Comparison of ENCODE assay signal across 20 cellular contexts in genomic region chr9:136798708-136799078, GRCh38. TPM values are rescaled to one million over a fixed set of nuclear protein-coding genes. Genes with fewer than 3 reads are reported as not detected.
DNase-seq lines count a peak whose midpoint lies in the region; ATAC-seq and TF ChIP-seq lines count a peak whose summit lies in the region.
"Had no signal": no experiment of that assay in that cellular context is flagged by ENCODE, and none has a peak within 500 bp of the region (broad histone marks: within the 10 kb centered on the region; RNA-seq: fewer than 3 reads in every experiment).

No MANE protein-coding gene starts in this region.

- H3K27ac Mint-ChIP-seq in naive B cell: peak overlapping the region in 1 of 6 donors; percentile 34
- H3K27ac Mint-ChIP-seq: activated T-cell treated with anti-CD3 and anti-CD28 coated beads, Interleukin-2, amount 50 U/mL, for 72 hours; natural killer cell; T-cell had no signal

- H3K27me3 Mint-ChIP-seq in naive B cell: no peaks in the 10 kb centered on the region

- DNase-seq in left ventricle myocardium inferior: no peak
- no peak for DNase-seq in right atrium auricular region (ENCODE audit: low spot score)
- no peak for DNase-seq in WERI-Rb-1
- no peak for DNase-seq in naive B cell
- no peak for DNase-seq in upper lobe of right lung
- DNase-seq in SW480 (ENCODE audit: low spot score): no peak
- DNase-seq: activated naive CD4-positive, alpha-beta T cell treated with anti-CD3 and anti-CD28 coated beads, Interleukin-2, amount 50 U/mL, for 16 hours; activated T-cell treated with anti-CD3 and anti-CD28 coated beads, Interleukin-2, amount 50 U/mL, for 72 hours; foreskin fibroblast; KG1; natural killer cell; NCI-H187 treated with DMSO at 0.1 percent for 48 hours; NCI-H446; stimulated activated CD4-positive, alpha-beta T cell treated with anti-CD3 and anti-CD28 coated beads, Interleukin-15, amount 100 ng/mL, for 24 hours; T-cell had no signal

- peak overlapping the region in 5 of 8 donors; percentile 9 to 78 (median 36) for H3K4me3 Mint-ChIP-seq in naive B cell

- H3K36me3 ChIP-seq in left ventricle myocardium inferior (no peaks in the 10 kb centered on the region), right atrium auricular region (no peaks in the 10 kb centered on the region), WERI-Rb-1 (peaks cover 1% of the 10 kb centered on the region; the same call in 1 of the 2 replicates), upper lobe of right lung (no peaks in the 10 kb centered on the region)
- H3K36me3 ChIP-seq: suprapubic skin had no signal

- TF ChIP-seq CTCF in left ventricle myocardium inferior (IDR thresholded peaks at IDR 0.05; ENCODE audit: borderline replicate concordance): no peak
- TF ChIP-seq CTCF in right atrium auricular region (IDR thresholded peaks at IDR 0.05): no peak
- no peak for TF ChIP-seq CTCF in WERI-Rb-1 (IDR thresholded peaks at IDR 0.05; ENCODE audit: low read depth, low read length)
- no peak for TF ChIP-seq CTCF in upper lobe of right lung (IDR thresholded peaks at IDR 0.05)

- intact Hi-C loops in left ventricle myocardium inferior (cut with micrococcal nuclease): no loop called here
- intact Hi-C loops in upper lobe of right lung (cut with DNase I): no loop called here

- H3K27me3 ChIP-seq in left ventricle myocardium inferior (ENCODE audit: low read depth) (peaks cover 50% of the 10 kb centered on the region), right atrium auricular region (peaks cover 0 to 7% of the 10 kb centered on the region in 2 donors), WERI-Rb-1 (ENCODE audit: insufficient read depth, low read depth, severe bottlenecking) (no peaks in the 10 kb centered on the region), upper lobe of right lung (peaks cover 28% of the 10 kb centered on the region)

- peak overlapping the region; percentile 99 for H3K27ac ChIP-seq in left ventricle myocardium inferior (replicated peaks)
- H3K27ac ChIP-seq in right atrium auricular region: peak overlapping the region in 1 of 2 donors; percentile 10
- H3K27ac ChIP-seq in WERI-Rb-1: no peak overlapping the region
- no peak overlapping the region for H3K27ac ChIP-seq in upper lobe of right lung
- H3K27ac ChIP-seq: suprapubic skin had no signal

- peak overlapping the region; percentile 66 for H3K4me3 ChIP-seq in left ventricle myocardium inferior
- H3K4me3 ChIP-seq in right atrium auricular region: no peak overlapping the region
- H3K4me3 ChIP-seq in WERI-Rb-1 (ENCODE audit: low read depth, low read length): peak overlapping the region; percentile 56
- H3K4me3 ChIP-seq in upper lobe of right lung: peak overlapping the region; percentile 45

- ATAC-seq in naive B cell (ENCODE audit: low read depth in 2 of 2) (no peak), upper lobe of right lung (no peak), HG03457 (IDR thresholded peaks at IDR 0.05; ENCODE audit: unreplicated experiment) (no peak), HG03025 (IDR thresholded peaks at IDR 0.05; ENCODE audit: low FRiP score, unreplicated experiment) (no peak)
- ATAC-seq: activated T-cell treated with anti-CD3 and anti-CD28 coated beads, Interleukin-2, amount 50 U/mL, for 72 hours; natural killer cell; T-cell had no signal

- H3K4me1 ChIP-seq in left ventricle myocardium inferior (peaks cover 68% of the 10 kb centered on the region), right atrium auricular region (peaks cover 0 to 56% of the 10 kb centered on the region in 2 donors), upper lobe of right lung (peaks cover 25% of the 10 kb centered on the region)

- H3K36me3 Mint-ChIP-seq in naive B cell: no peaks in the 10 kb centered on the region
- H3K36me3 Mint-ChIP-seq: natural killer cell, T-cell had no signal

- no peaks in the 10 kb centered on the region for H3K9me3 Mint-ChIP-seq in naive B cell
- H3K9me3 Mint-ChIP-seq: activated T-cell treated with anti-CD3 and anti-CD28 coated beads, Interleukin-2, amount 50 U/mL, for 72 hours; natural killer cell; T-cell had no signal

- peaks cover 15 to 26% (median 17%) of the 10 kb centered on the region in 3 donors for H3K4me1 Mint-ChIP-seq in naive B cell

- H3K9me3 ChIP-seq in left ventricle myocardium inferior (replicated peaks) (no peaks in the 10 kb centered on the region), right atrium auricular region (no peaks in the 10 kb centered on the region), WERI-Rb-1 (ENCODE audit: severe bottlenecking) (no peaks in the 10 kb centered on the region), upper lobe of right lung (no peaks in the 10 kb centered on the region)
- H3K9me3 ChIP-seq: suprapubic skin had no signal

RNA-seq across cellular contexts. Expression of gene CCDC183, which starts 2.6 kb away (rescaled TPM):
- total RNA-seq in left ventricle myocardium inferior: 2.1 TPM
- total RNA-seq in right atrium auricular region: 1 to 10 TPM; 2.3 to 2.5 TPM
- polyA plus RNA-seq in naive B cell (ENCODE audit: low read depth in 6 of 6): 1 to 10 TPM in 1 of 6 donors, under 1 TPM in 1, not detected in 4; 0.24 to 1.7 TPM
- total RNA-seq in upper lobe of right lung: 4.0 TPM
- total RNA-seq: endothelial cell of umbilical vein had no signal

RNA-seq across cellular contexts. Expression of gene TMEM141, which starts 7.5 kb away (rescaled TPM):
- total RNA-seq in left ventricle myocardium inferior (71.4 TPM), right atrium auricular region (100 to 1,000 TPM; 123 to 148 TPM), upper lobe of right lung (64.4 TPM)
- 10 to 100 TPM; 29.3 to 47.7 (median 35.7) TPM for polyA plus RNA-seq in naive B cell (ENCODE audit: low read depth in 6 of 6)

RNA-seq across cellular contexts. Expression of gene RABL6, which starts 9.1 kb away (rescaled TPM):
- 64.1 TPM for total RNA-seq in left ventricle myocardium inferior
- total RNA-seq in right atrium auricular region: 10 to 100 TPM; 48.4 to 61.7 TPM
- 10 to 100 TPM in 3 of 6 donors, 1 to 10 TPM in 3; 3.8 to 16.8 (median 9.7) TPM for polyA plus RNA-seq in naive B cell (ENCODE audit: low read depth in 6 of 6)
- total RNA-seq in upper lobe of right lung: 68.2 TPM

RNA-seq across cellular contexts. Expression of gene LCN15, which starts 34.4 kb away (rescaled TPM):
- total RNA-seq in left ventricle myocardium inferior (0.41 TPM), right atrium auricular region (1 to 10 TPM in 1 of 2 donors, under 1 TPM in 1; 0.63 to 1.4 TPM), upper lobe of right lung (not detected)
- under 1 TPM in 1 of 6 donors, not detected in 5; 0.09 TPM for polyA plus RNA-seq in naive B cell (ENCODE audit: low read depth in 6 of 6)
- total RNA-seq: activated T-cell treated with anti-CD3 and anti-CD28 coated beads, Interleukin-2, amount 50 U/mL, for 72 hours; endothelial cell of umbilical vein; lung microvascular endothelial cell; natural killer cell; T-cell had no signal
- polyA plus RNA-seq: endothelial cell of umbilical vein had no signal

RNA-seq across cellular contexts. Expression of gene LCN8, which starts 40.6 kb away (rescaled TPM):
- total RNA-seq in left ventricle myocardium inferior: not detected
- total RNA-seq in right atrium auricular region: not detected
- 10 to 100 TPM in 2 of 6 donors, under 1 TPM in 3, not detected in 1; 0.39 to 69.1 (median 0.73) TPM for polyA plus RNA-seq in naive B cell (ENCODE audit: low read depth in 6 of 6)
- not detected for total RNA-seq in upper lobe of right lung
- total RNA-seq: activated T-cell treated with anti-CD3 and anti-CD28 coated beads, Interleukin-2, amount 50 U/mL, for 72 hours; endothelial cell of umbilical vein; lung microvascular endothelial cell; natural killer cell; suprapubic skin had no signal
- polyA plus RNA-seq: endothelial cell of umbilical vein had no signal

Comparison
In these comparisons a context has a peak if more than half of its experiments do, and no peak if none do; other contexts are left out.
1. H3K4me3 ChIP-seq: peak in left ventricle myocardium inferior (single experiment), WERI-Rb-1 (single experiment) and upper lobe of right lung (single experiment); none in right atrium auricular region (0 of 2).